In the genomic region with DNA sequence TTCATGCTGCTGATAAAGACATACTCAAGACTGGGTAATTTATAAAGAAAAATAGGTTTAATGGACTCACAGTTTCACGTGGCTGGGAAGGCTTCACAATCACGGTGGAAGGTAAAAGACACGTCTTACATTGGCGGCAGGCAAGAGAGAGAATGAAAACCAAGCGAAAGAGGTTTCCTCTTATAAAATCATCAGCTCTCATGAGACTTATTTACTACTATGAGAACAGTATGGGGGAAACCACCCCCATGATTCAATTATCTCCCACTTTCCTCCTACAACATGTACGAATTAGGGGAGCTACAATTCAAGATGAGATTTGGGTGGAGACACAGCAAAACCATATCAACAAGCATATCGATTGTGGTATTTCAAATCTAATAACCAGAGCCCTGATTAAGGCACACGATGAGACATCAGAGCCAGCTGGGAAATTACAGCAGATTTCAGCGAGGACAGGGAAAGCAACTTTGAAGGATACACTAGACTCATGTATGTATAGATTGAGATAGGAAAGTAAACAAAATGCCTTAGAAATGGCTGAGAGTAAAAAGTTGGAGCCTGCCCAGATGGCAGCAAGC, we compare ENCODE assay signal across 29 cellular contexts.
"Had no signal": no experiment of that assay in that cellular context is flagged by ENCODE, and none has a peak within 500 bp of the region (broad histone marks: within the 10 kb centered on the region; RNA-seq: fewer than 3 reads in every experiment).

No MANE protein-coding gene starts in this region.

- H3K4me1 Mint-ChIP-seq: activated CD4-positive, alpha-beta memory T cell treated with anti-CD3 and anti-CD28 coated beads, Interleukin-2, amount 10 ng/mL, durations not matched to agents 7 days and 5 days; activated CD4-positive, alpha-beta T cell treated with anti-CD3 and anti-CD28 coated beads, Interleukin-2, amount 10 ng/mL, durations not matched to agents 7 days and 5 days; naive thymus-derived CD4-positive, alpha-beta T cell; neural crest cell; stimulated activated naive B cell treated with anti-CD40 and anti-IgM and Interleukin-4, amounts not matched to agents 10 μg/mL and 1 μg/mL and 100 μg/mL, for 72 hours had no signal

- H3K4me1 ChIP-seq: gastroesophageal sphincter, parathyroid adenoma, psoas muscle, stomach, thyroid gland, upper lobe of right lung had no signal

- H3K9me3 ChIP-seq: psoas muscle, thyroid gland, upper lobe of right lung had no signal

- H3K9me3 Mint-ChIP-seq: activated CD4-positive, alpha-beta memory T cell treated with anti-CD3 and anti-CD28 coated beads, Interleukin-2, amount 10 ng/mL, durations not matched to agents 7 days and 5 days; activated CD4-positive, alpha-beta T cell treated with anti-CD3 and anti-CD28 coated beads, Interleukin-2, amount 10 ng/mL, durations not matched to agents 7 days and 5 days had no signal

- H3K36me3 Mint-ChIP-seq: naive thymus-derived CD4-positive, alpha-beta T cell; stimulated activated naive B cell treated with anti-CD40 and anti-IgM and Interleukin-4, amounts not matched to agents 10 μg/mL and 1 μg/mL and 100 μg/mL, for 72 hours had no signal

- H3K27me3 Mint-ChIP-seq: activated CD4-positive, alpha-beta memory T cell treated with anti-CD3 and anti-CD28 coated beads, Interleukin-2, amount 10 ng/mL, durations not matched to agents 7 days and 5 days; activated CD4-positive, alpha-beta T cell treated with anti-CD3 and anti-CD28 coated beads, Interleukin-2, amount 10 ng/mL, durations not matched to agents 7 days and 5 days; stimulated activated naive B cell treated with anti-CD40 and anti-IgM and Interleukin-4, amounts not matched to agents 10 μg/mL and 1 μg/mL and 100 μg/mL, for 72 hours had no signal

- H3K4me3 ChIP-seq: coronary artery, dorsolateral prefrontal cortex, gastroesophageal sphincter, psoas muscle, stomach, thyroid gland, upper lobe of right lung had no signal

- H3K36me3 ChIP-seq: brain microvascular endothelial cell, gastroesophageal sphincter, stomach, thyroid gland, upper lobe of right lung had no signal

- H3K27me3 ChIP-seq: brain microvascular endothelial cell, dorsolateral prefrontal cortex, gastroesophageal sphincter, stomach, thyroid gland, upper lobe of right lung had no signal

- H3K27ac Mint-ChIP-seq: activated CD4-positive, alpha-beta memory T cell treated with anti-CD3 and anti-CD28 coated beads, Interleukin-2, amount 10 ng/mL, durations not matched to agents 7 days and 5 days; activated CD4-positive, alpha-beta T cell treated with anti-CD3 and anti-CD28 coated beads, Interleukin-2, amount 10 ng/mL, durations not matched to agents 7 days and 5 days; activated T-cell treated with anti-CD3 and anti-CD28 coated beads, Interleukin-2, amount 50 U/mL, for 24 hours; naive thymus-derived CD4-positive, alpha-beta T cell; stimulated activated naive B cell treated with anti-CD40 and anti-IgM and Interleukin-4, amounts not matched to agents 10 μg/mL and 1 μg/mL and 100 μg/mL, for 72 hours had no signal

- H3K79me2 ChIP-seq: parathyroid adenoma had no signal

- H3K27ac ChIP-seq: brain microvascular endothelial cell, coronary artery, dorsolateral prefrontal cortex, gastroesophageal sphincter, parathyroid adenoma, psoas muscle, stomach, thyroid gland, upper lobe of right lung had no signal

- H2AFZ ChIP-seq: parathyroid adenoma had no signal

- DNase-seq: activated CD4-positive, alpha-beta memory T cell treated with anti-CD3 and anti-CD28 coated beads, Interleukin-2, amount 10 ng/mL, durations not matched to agents 7 days and 5 days; activated CD4-positive, alpha-beta T cell treated with anti-CD3 and anti-CD28 coated beads for 1 hour; activated CD4-positive, alpha-beta T cell treated with anti-CD3 and anti-CD28 coated beads, Interleukin-2, amount 10 ng/mL, durations not matched to agents 7 days and 5 days; activated CD8-positive, alpha-beta memory T cell treated with anti-CD3 and anti-CD28 coated beads, Interleukin-2, amount 50 U/mL, for 48 hours; activated gamma-delta T cell; activated naive CD4-positive, alpha-beta T cell treated with anti-CD3 and anti-CD28 coated beads, Interleukin-2, amount 50 U/mL, for 16 hours; activated T-cell treated with anti-CD3 and anti-CD28 coated beads, Interleukin-2, amount 50 U/mL, for 24 hours; amniotic stem cell; brain microvascular endothelial cell; dorsolateral prefrontal cortex; effector memory CD4-positive, alpha-beta T cell; hippocampal formation; kidney; left colon; midbrain; naive thymus-derived CD4-positive, alpha-beta T cell; nucleus accumbens; psoas muscle; stimulated activated CD4-positive, alpha-beta T cell treated with anti-CD3 and anti-CD28 coated beads, Interleukin-15, amount 100 ng/mL, for 24 hours; stimulated activated CD4-positive, alpha-beta T cell treated with anti-CD3 and anti-CD28 coated beads, Interleukin-2, amount 100 ng/mL, for 24 hours; stimulated activated naive B cell treated with anti-CD40 and anti-IgM and Interleukin-4, amounts not matched to agents 10 μg/mL and 1 μg/mL and 100 μg/mL, for 72 hours; stomach; T1000; thyroid gland; upper lobe of right lung had no signal

- H3K9ac ChIP-seq: parathyroid adenoma had no signal

- ATAC-seq: gastroesophageal sphincter; left colon; naive thymus-derived CD4-positive, alpha-beta T cell; psoas muscle; stimulated activated naive B cell treated with anti-CD40 and anti-IgM and Interleukin-4, amounts not matched to agents 10 μg/mL and 1 μg/mL and 100 μg/mL, for 72 hours; upper lobe of right lung had no signal

- H3K4me3 Mint-ChIP-seq: activated CD4-positive, alpha-beta memory T cell treated with anti-CD3 and anti-CD28 coated beads, Interleukin-2, amount 10 ng/mL, durations not matched to agents 7 days and 5 days; activated CD4-positive, alpha-beta T cell treated with anti-CD3 and anti-CD28 coated beads, Interleukin-2, amount 10 ng/mL, durations not matched to agents 7 days and 5 days; activated T-cell treated with anti-CD3 and anti-CD28 coated beads, Interleukin-2, amount 50 U/mL, for 24 hours; naive thymus-derived CD4-positive, alpha-beta T cell; neural crest cell; stimulated activated naive B cell treated with anti-CD40 and anti-IgM and Interleukin-4, amounts not matched to agents 10 μg/mL and 1 μg/mL and 100 μg/mL, for 72 hours had no signal
